ENCODE assay signal across 9 cellular contexts in the genomic region with DNA sequence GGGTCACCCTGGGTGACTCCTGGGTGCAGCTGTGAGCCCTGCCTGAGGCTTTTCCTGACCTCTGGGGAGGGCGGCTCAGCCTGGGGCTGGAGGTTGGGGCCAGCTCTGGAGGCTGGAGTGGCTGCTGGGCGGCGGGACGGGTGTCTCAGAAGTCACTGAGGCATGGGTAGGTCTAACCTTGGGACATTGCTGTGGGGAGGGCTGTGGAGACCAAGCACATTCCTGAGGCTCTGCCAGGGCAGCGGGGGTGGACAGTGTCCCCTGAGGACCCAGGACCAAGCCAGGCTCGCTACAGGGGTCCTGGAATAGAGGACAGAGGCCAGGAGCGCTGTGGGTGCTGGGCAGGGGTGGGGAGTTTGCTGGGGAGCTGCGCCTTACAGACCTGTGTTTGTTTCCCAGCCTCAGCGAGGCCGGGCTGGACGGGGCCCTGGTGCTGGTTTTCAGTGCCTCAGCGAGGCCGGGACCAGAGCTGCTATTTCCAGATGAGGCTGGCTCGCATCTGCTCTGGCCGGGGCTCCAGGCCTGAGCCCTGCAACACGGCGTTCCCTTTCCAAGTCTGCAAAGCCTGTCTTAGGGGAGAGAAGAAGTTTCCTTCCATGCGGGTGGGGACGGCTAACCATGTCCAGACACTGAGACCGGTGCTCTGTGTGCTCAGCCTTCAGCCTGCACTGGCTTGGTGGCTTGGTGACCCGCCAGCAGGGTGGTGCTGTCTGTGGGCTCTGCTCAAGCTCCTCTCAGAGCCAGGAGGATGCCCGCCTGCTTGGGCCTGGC. TPM values are rescaled to one million over a fixed set of nuclear protein-coding genes. Genes with fewer than 3 reads are reported as not detected.
DNase-seq lines count a peak whose midpoint lies in the region; ATAC-seq, FAIRE-seq and TF ChIP-seq lines count a peak whose summit lies in the region.
"Had no signal": no experiment of that assay in that cellular context is flagged by ENCODE, and none has a peak within 500 bp of the region (broad histone marks: within the 10 kb centered on the region; RNA-seq: fewer than 3 reads in every experiment).

No MANE protein-coding gene starts in this region.

- H3K4me2 ChIP-seq in K562 (ENCODE audit: insufficient read depth, low read length): peak overlapping the region; percentile 72; the same call in 1 of the 2 replicates

- POLR2A ChIA-PET in K562 (lab: Yijun Ruan, JAX): no interaction called here

- 55% methylated on average over 8 of the region's 22 CpGs for WGBS in K562 (ENCODE audit: insufficient coverage, low coverage, missing lambda C conversion rate)
- 26 to 55% methylated on average over 16 to 20 of the region's 22 CpGs for WGBS in tibial nerve, 2 donors

- peaks cover 0 to 35% of the 10 kb centered on the region in 2 experiments; a peak in 3 of 5 replicates for H3K4me1 ChIP-seq in K562 (replicated peaks in 1 of 2; ENCODE audit: control insufficient read depth in 2 of 2, insufficient read depth in 2 of 2, low read length in 2 of 2)
- H3K4me1 ChIP-seq in tibial nerve: peaks cover 0 to 38% (median 20%) of the 10 kb centered on the region in 4 donors

- H3K4me3 ChIP-seq in K562 (no peak overlapping the region; the same call in 1 of the 2 replicates), tibial nerve (peak overlapping the region in 1 of 4 donors; percentile 21)

- BruUV-seq in K562 (replicated peaks; lab: Mats Ljungman, UMichigan): no TSS peak

- H3K27ac Mint-ChIP-seq in activated naive CD4-positive, alpha-beta T cell treated with anti-CD3 and anti-CD28 coated beads for 36 hours: peak overlapping the region; percentile 20
- H3K27ac Mint-ChIP-seq in memory B cell: peak overlapping the region; percentile 99

- H3K9me3 ChIP-seq in K562 (replicated peaks; ENCODE audit: control insufficient read depth, insufficient read depth, low read depth, low read length): no peaks in the 10 kb centered on the region
- no peaks in the 10 kb centered on the region for H3K9me3 ChIP-seq in tibial nerve

- H3K27ac ChIP-seq in K562 (ENCODE audit: extremely low read depth, low read depth, low read length) (peak overlapping the region; percentile 43; the same call in 1 of the 3 replicates), tibial nerve (peak overlapping the region in 3 of 4 donors; percentile 56 to 96 (median 96))
- H3K27ac ChIP-seq: C4-2B had no signal

- no peak overlapping the region for H2AFZ ChIP-seq in K562 (ENCODE audit: low read depth, low read length)

- DNase-seq in activated naive CD4-positive, alpha-beta T cell treated with anti-CD3 and anti-CD28 coated beads for 36 hours: no peak
- DNase-seq in activated naive CD4-positive, alpha-beta T cell (lab: John Stamatoyannopoulos, UW): no peak
- DNase-seq in K562 (ENCODE audit: extremely low read depth in 1 of 4, low spot score in 3 of 4): peak in 1 of 4 experiments; percentile 32
- DNase-seq in memory B cell (ENCODE audit: low spot score in 2 of 2): no peak
- no peak for DNase-seq in tibial nerve (ENCODE audit: low spot score in 2 of 2)
- no peak for DNase-seq in HCEC 1CT

- peaks cover 13% of the 10 kb centered on the region for H4K20me1 ChIP-seq in K562 (replicated peaks; ENCODE audit: control insufficient read depth, insufficient read depth, low read length)

- TF ChIP-seq EP300 in K562 (IDR thresholded peaks at IDR 0.05; ENCODE audit: low read length) (no peak), tibial nerve (IDR thresholded peaks at IDR 0.05) (no peak)

- intact Hi-C loops in activated naive CD4-positive, alpha-beta T cell treated with anti-CD3 and anti-CD28 coated beads for 36 hours (cut with micrococcal nuclease): loop anchor here (10.0 kb wide), 1 partner anchor 1220 kb away; no protein-coding TSS in a partner anchor
- intact Hi-C loops in K562 (cut with micrococcal nuclease): no loop called here

- no peak for TF ChIP-seq RAD21 in K562 (CRISPR knock-in tag; conservative IDR thresholded peaks at IDR 0.05 in 1 of 2, IDR thresholded peaks at IDR 0.05 in 1 of 2)

- peak overlapping the region; percentile 38 to 86 for H3K9ac ChIP-seq in K562 (ENCODE audit: insufficient read depth in 1 of 2, low read depth in 2 of 2, low read length in 2 of 2)

- TF ChIP-seq CTCF in K562 (IDR thresholded peaks at IDR 0.05 in 2 of 3, conservative IDR thresholded peaks at IDR 0.05 in 1 of 3; ENCODE audit: insufficient read depth in 2 of 3, low read depth in 1 of 3, low read length in 3 of 3) (no peak), tibial nerve (IDR thresholded peaks at IDR 0.05) (no peak)

- ATAC-seq in K562: no peak
- no peak for ATAC-seq in memory B cell (ENCODE audit: low read depth)
- ATAC-seq in GM19324 (IDR thresholded peaks at IDR 0.05; ENCODE audit: low FRiP score, unreplicated experiment): no peak
- ATAC-seq in HG02759 (IDR thresholded peaks at IDR 0.05; ENCODE audit: unreplicated experiment): no peak

- H3K27me3 ChIP-seq in K562 (ENCODE audit: control insufficient read depth in 2 of 2, insufficient read depth in 2 of 2, low read length in 2 of 2) (no peaks in the 10 kb centered on the region), tibial nerve (no peaks in the 10 kb centered on the region)

- TF ChIP-seq POLR2A in K562 (conservative IDR thresholded peaks at IDR 0.05) (no peak), tibial nerve (IDR thresholded peaks at IDR 0.05) (no peak)

- no peaks in the 10 kb centered on the region for H3K9me3 Mint-ChIP-seq in activated naive CD4-positive, alpha-beta T cell treated with anti-CD3 and anti-CD28 coated beads for 36 hours
- no peaks in the 10 kb centered on the region for H3K9me3 Mint-ChIP-seq in memory B cell

- CTCF ChIA-PET in activated naive CD4-positive, alpha-beta T cell treated with anti-CD3 and anti-CD28 coated beads for 36 hours (lab: Charles Lee): no interaction called here
- CTCF ChIA-PET in K562 (lab: Yijun Ruan, JAX; ENCODE audit: low intra/inter-chr PET ratio): no interaction called here

- H3K36me3 ChIP-seq in K562 (ENCODE audit: control insufficient read depth, insufficient read depth, low read length) (peaks cover 15% of the 10 kb centered on the region; the same call in 1 of the 3 replicates), tibial nerve (peaks cover 0 to 45% (median 0%) of the 10 kb centered on the region in 3 donors)

- FAIRE-seq in K562 (lab: Jason Lieb, UNC): no peak

- no peaks in the 10 kb centered on the region for H3K9me1 ChIP-seq in K562 (ENCODE audit: control insufficient read depth, insufficient read depth, low read length)

- H3K36me3 Mint-ChIP-seq in activated naive CD4-positive, alpha-beta T cell treated with anti-CD3 and anti-CD28 coated beads for 36 hours (ENCODE audit: low read depth): peaks cover 25% of the 10 kb centered on the region
- H3K36me3 Mint-ChIP-seq in memory B cell: peaks cover 13% of the 10 kb centered on the region

- peaks cover 34% of the 10 kb centered on the region for H3K79me2 ChIP-seq in K562 (ENCODE audit: control insufficient read depth, insufficient read depth, low read length)

- in situ Hi-C loops in K562 (cut with MboI): no loop called here

- no peaks in the 10 kb centered on the region for H3K27me3 Mint-ChIP-seq in activated naive CD4-positive, alpha-beta T cell treated with anti-CD3 and anti-CD28 coated beads for 36 hours (ENCODE audit: low read depth)
- no peaks in the 10 kb centered on the region for H3K27me3 Mint-ChIP-seq in memory B cell

- H3K4me1 Mint-ChIP-seq in activated naive CD4-positive, alpha-beta T cell treated with anti-CD3 and anti-CD28 coated beads for 36 hours (ENCODE audit: low read depth): peaks cover 43% of the 10 kb centered on the region
- peaks cover 26% of the 10 kb centered on the region for H3K4me1 Mint-ChIP-seq in memory B cell

- peak overlapping the region; percentile 43 for H3K4me3 Mint-ChIP-seq in activated naive CD4-positive, alpha-beta T cell treated with anti-CD3 and anti-CD28 coated beads for 36 hours
- H3K4me3 Mint-ChIP-seq in memory B cell: peak overlapping the region; percentile 95

RNA-seq across cellular contexts. Expression of a gene that starts 3.0 kb away (rescaled TPM):
- 100 to 1,000 TPM; 457 to 463 TPM for total RNA-seq in activated naive CD4-positive, alpha-beta T cell treated with anti-CD3 and anti-CD28 coated beads for 36 hours
- total RNA-seq in K562 (2011; cell fraction: chromatin; rRNA removed; ENCODE audit: low replicate concordance): 32.2 and 125 TPM in 2 replicates
- total RNA-seq in K562 (2011; cell fraction: nucleolus; rRNA removed): 167 and 186 TPM in 2 replicates
- 94.8 and 148 TPM in 2 replicates for total RNA-seq in K562 (2011; cell fraction: nucleoplasm; rRNA removed)
- total RNA-seq in K562 (2014; rRNA removed): 150 and 196 TPM in 2 replicates
- total RNA-seq in K562 (2014; rRNA removed; fragmentation: Illumina TruSeq; extraction: Trizol): 43.0 and 58.7 TPM in 2 replicates
- 177 and 181 TPM in 2 replicates for total RNA-seq in K562 (2015; rRNA removed; fragmentation: Illumina TruSeq; extraction: Trizol)
- total RNA-seq in K562 (2021): 318 and 330 TPM in 2 replicates
- 129 and 261 TPM in 2 replicates for polyA plus RNA-seq in K562 (2011; rRNA removed)
- 445 and 542 TPM in 2 replicates for polyA plus RNA-seq in K562 (2011; cell fraction: cytosol; rRNA removed)
- 114 and 138 TPM in 2 replicates for polyA plus RNA-seq in K562 (2011; cell fraction: nucleus; rRNA removed)
- 340 and 778 TPM in 2 replicates for polyA plus RNA-seq in K562 (2012)
- polyA plus RNA-seq in K562 (2014; fragmentation: Illumina TruSeq; extraction: Trizol): 118 and 276 TPM in 2 replicates
- polyA plus RNA-seq in K562 (2014; fragmentation: Nextera tagmentation; extraction: Ambion mirVana): 10 to 100 TPM; 24.6 to 39.3 TPM
- 260 and 272 TPM in 2 replicates for polyA plus RNA-seq in K562 (2014; rRNA removed)
- 84.2 and 86.4 TPM in 2 replicates for polyA minus RNA-seq in K562 (2011; rRNA and poly(A)+ RNA removed)
- polyA minus RNA-seq in K562 (2011; cell fraction: cytosol; rRNA and poly(A)+ RNA removed): 213 and 368 TPM in 2 replicates
- 69.5 and 102 TPM in 2 replicates for polyA minus RNA-seq in K562 (2011; cell fraction: nucleus; rRNA and poly(A)+ RNA removed)
- 100 to 1,000 TPM; 220 to 291 (median 250) TPM for total RNA-seq in tibial nerve

RNA-seq across cellular contexts. Expression of a gene that starts 57.8 kb away (rescaled TPM):
- total RNA-seq in activated naive CD4-positive, alpha-beta T cell treated with anti-CD3 and anti-CD28 coated beads for 36 hours: 10 to 100 TPM; 45.1 to 47.2 TPM
- total RNA-seq in K562 (2011; cell fraction: chromatin; rRNA removed; ENCODE audit: low replicate concordance): 21.1 and 30.0 TPM in 2 replicates
- 19.0 and 21.1 TPM in 2 replicates for total RNA-seq in K562 (2011; cell fraction: nucleolus; rRNA removed)
- total RNA-seq in K562 (2011; cell fraction: nucleoplasm; rRNA removed): 16.6 and 25.3 TPM in 2 replicates
- total RNA-seq in K562 (2014; rRNA removed) (11.8 and 12.2 TPM in 2 replicates), K562 (2014; rRNA removed; fragmentation: Illumina TruSeq; extraction: Trizol) (3.9 and 4.4 TPM in 2 replicates), K562 (2015; rRNA removed; fragmentation: Illumina TruSeq; extraction: Trizol) (7.1 and 8.2 TPM in 2 replicates), K562 (2021) (18.0 and 20.6 TPM in 2 replicates), tibial nerve (10 to 100 TPM; 25.1 to 47.2 (median 43.3) TPM)
- polyA plus RNA-seq in K562 (2011; rRNA removed) (7.8 and 13.9 TPM in 2 replicates), K562 (2014; fragmentation: Illumina TruSeq; extraction: Trizol) (7.6 and 11.9 TPM in 2 replicates), K562 (2014; fragmentation: Nextera tagmentation; extraction: Ambion mirVana) (1 to 10 TPM in 1 of 2 experiments, under 1 TPM in 1; 0.56 to 1.2 TPM), K562 (2014; rRNA removed) (17.1 and 20.3 TPM in 2 replicates)
- 11.3 and 16.3 TPM in 2 replicates for polyA plus RNA-seq in K562 (2011; cell fraction: cytosol; rRNA removed)
- 15.2 and 17.1 TPM in 2 replicates for polyA plus RNA-seq in K562 (2011; cell fraction: nucleus; rRNA removed)
- 12.1 and 26.9 TPM in 2 replicates for polyA plus RNA-seq in K562 (2012)
- 5.0 and 5.6 TPM in 2 replicates for polyA minus RNA-seq in K562 (2011; rRNA and poly(A)+ RNA removed)
- polyA minus RNA-seq in K562 (2011; cell fraction: cytosol; rRNA and poly(A)+ RNA removed): 6.2 and 11.7 TPM in 2 replicates
- 5.3 and 7.9 TPM in 2 replicates for polyA minus RNA-seq in K562 (2011; cell fraction: nucleus; rRNA and poly(A)+ RNA removed)

RNA-seq across cellular contexts. Expression of a gene that starts 58.3 kb away (rescaled TPM):
- not detected for total RNA-seq in activated naive CD4-positive, alpha-beta T cell treated with anti-CD3 and anti-CD28 coated beads for 36 hours
- not detected in 2 replicates for total RNA-seq in K562 (2011; cell fraction: chromatin; rRNA removed; ENCODE audit: low replicate concordance)
- total RNA-seq in K562 (2011; cell fraction: nucleolus; rRNA removed): not detected in 2 replicates
- total RNA-seq in K562 (2011; cell fraction: nucleoplasm; rRNA removed): not detected in 2 replicates
- total RNA-seq in K562 (2014; rRNA removed) (not detected in 2 replicates), K562 (2014; rRNA removed; fragmentation: Illumina TruSeq; extraction: Trizol) (not detected in 2 replicates), K562 (2015; rRNA removed; fragmentation: Illumina TruSeq; extraction: Trizol) (not detected in 2 replicates), K562 (2021) (not detected in 2 replicates), tibial nerve (10 to 100 TPM in 1 of 4 donors, 1 to 10 TPM in 3; 3.3 to 17.7 (median 6.3) TPM)
- polyA plus RNA-seq in K562 (2011; rRNA removed) (not detected in 2 replicates), K562 (2014; fragmentation: Illumina TruSeq; extraction: Trizol) (not detected in 2 replicates), K562 (2014; fragmentation: Nextera tagmentation; extraction: Ambion mirVana) (not detected), K562 (2014; rRNA removed) (not detected in 2 replicates)
- polyA plus RNA-seq in K562 (2011; cell fraction: cytosol; rRNA removed): not detected in 2 replicates
- not detected in 2 replicates for polyA plus RNA-seq in K562 (2011; cell fraction: nucleus; rRNA removed)
- polyA plus RNA-seq in K562 (2012): 0.08 and 0.18 TPM in 2 replicates
- not detected in 2 replicates for polyA minus RNA-seq in K562 (2011; rRNA and poly(A)+ RNA removed)
- not detected in 2 replicates for polyA minus RNA-seq in K562 (2011; cell fraction: cytosol; rRNA and poly(A)+ RNA removed)
- polyA minus RNA-seq in K562 (2011; cell fraction: nucleus; rRNA and poly(A)+ RNA removed): not detected in 2 replicates
